Comparison of ENCODE assay signal across 1 cellular context in genomic region chr5:132777209-132778069, GRCh38.
TF ChIP-seq lines count a peak whose summit lies in the region.

A gene with protein sequence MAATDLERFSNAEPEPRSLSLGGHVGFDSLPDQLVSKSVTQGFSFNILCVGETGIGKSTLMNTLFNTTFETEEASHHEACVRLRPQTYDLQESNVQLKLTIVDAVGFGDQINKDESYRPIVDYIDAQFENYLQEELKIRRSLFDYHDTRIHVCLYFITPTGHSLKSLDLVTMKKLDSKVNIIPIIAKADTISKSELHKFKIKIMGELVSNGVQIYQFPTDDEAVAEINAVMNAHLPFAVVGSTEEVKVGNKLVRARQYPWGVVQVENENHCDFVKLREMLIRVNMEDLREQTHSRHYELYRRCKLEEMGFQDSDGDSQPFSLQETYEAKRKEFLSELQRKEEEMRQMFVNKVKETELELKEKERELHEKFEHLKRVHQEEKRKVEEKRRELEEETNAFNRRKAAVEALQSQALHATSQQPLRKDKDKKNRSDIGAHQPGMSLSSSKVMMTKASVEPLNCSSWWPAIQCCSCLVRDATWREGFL (minus strand): TSS chr5:132777239. CDS start chr5:132777137, 102 bp downstream.

TF ChIP-seq in SK-N-SH, 30 proteins besides CTCF, POLR2A, EP300 and RAD21 (continued from another document):
- TF ChIP-seq ZBTB33 (IDR thresholded peaks at IDR 0.05; ENCODE audit: borderline replicate concordance, low read depth) (no peak), RXRA (IDR thresholded peaks at IDR 0.05; ENCODE audit: borderline replicate concordance, low read depth) (no peak), POLR2AphosphoS5 (IDR thresholded peaks at IDR 0.05; ENCODE audit: low read depth, low read length) (peak; percentile 25; the same call in 1 of the 2 replicates), TEAD4 (IDR thresholded peaks at IDR 0.05; ENCODE audit: borderline replicate concordance, insufficient read depth) (no peak)
TF ChIP-seq in SK-N-SH: peak in this region for 3.
